8 cellular contexts compared by ENCODE assay signal in the genomic region with DNA sequence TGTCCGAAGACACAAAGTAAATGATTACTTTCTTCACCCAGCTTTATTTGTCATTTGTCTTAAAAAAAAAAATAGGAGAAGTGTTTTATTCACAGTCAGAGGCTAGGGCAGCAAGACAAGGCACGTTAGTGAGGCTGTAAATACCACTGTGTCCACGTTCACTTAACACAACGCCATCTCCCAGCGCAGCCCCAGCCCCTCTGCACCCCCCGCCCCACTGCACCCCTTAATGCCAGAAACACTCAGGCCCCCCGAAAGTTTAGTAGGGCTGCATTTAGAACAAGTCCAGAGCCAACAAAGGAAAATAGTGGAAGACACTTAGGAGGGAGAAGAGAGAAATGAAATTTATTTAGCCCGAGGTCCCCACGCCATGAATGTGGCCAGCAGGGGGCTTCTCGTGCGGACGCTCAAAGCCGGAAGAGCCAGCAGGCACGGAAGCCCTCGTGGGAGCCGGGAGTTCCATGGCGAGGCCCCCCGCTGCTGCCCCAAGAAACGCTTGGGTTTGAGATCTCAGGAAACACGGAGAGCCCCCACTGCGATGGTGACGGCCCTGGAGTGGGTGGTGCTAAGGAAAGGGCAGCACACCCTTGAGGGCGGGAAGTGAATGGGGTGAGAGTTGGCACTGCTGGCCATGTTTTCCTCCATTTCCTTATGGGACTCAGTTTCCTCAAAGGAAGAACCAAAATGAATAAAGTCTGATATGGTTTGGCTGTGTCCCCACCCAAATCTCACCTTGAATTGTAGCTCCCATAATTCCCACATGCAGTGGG. TPM values are rescaled to one million over a fixed set of nuclear protein-coding genes. Genes with fewer than 3 reads are reported as not detected.
DNase-seq lines count a peak whose midpoint lies in the region; ATAC-seq lines count a peak whose summit lies in the region.

No MANE protein-coding gene starts in this region.

- POLR2A ChIA-PET in activated CD4-positive, alpha-beta memory T cell treated with anti-CD3 and anti-CD28 coated beads for 36 hours (lab: Charles Lee): interaction anchor here (0.9 to 2.0 kb wide), 3 partner anchors 181 to 446 kb away, joined by 4 to 8 read pairs (median 8); a partner anchor contains a TSS

- no peaks in the 10 kb centered on the region for H3K36me3 Mint-ChIP-seq in activated CD4-positive, alpha-beta memory T cell treated with anti-CD3 and anti-CD28 coated beads for 36 hours

- peak overlapping the region; percentile 67 for H3K27ac Mint-ChIP-seq in activated CD4-positive, alpha-beta memory T cell treated with anti-CD3 and anti-CD28 coated beads for 36 hours

- peaks cover 30% of the 10 kb centered on the region for H3K4me1 Mint-ChIP-seq in activated CD4-positive, alpha-beta memory T cell treated with anti-CD3 and anti-CD28 coated beads for 36 hours (ENCODE audit: low read depth)

- CTCF ChIA-PET in activated CD4-positive, alpha-beta memory T cell treated with anti-CD3 and anti-CD28 coated beads for 36 hours (lab: Charles Lee): interaction anchor here (0.6 to 6.0 kb wide), 40 partner anchors 8 to 447 kb away, joined by 3 to 99 read pairs (median 4); a partner anchor contains a TSS

- peak overlapping the region; percentile 50 for H3K4me3 Mint-ChIP-seq in activated CD4-positive, alpha-beta memory T cell treated with anti-CD3 and anti-CD28 coated beads for 36 hours

- peaks cover 23% of the 10 kb centered on the region for H3K27me3 Mint-ChIP-seq in activated CD4-positive, alpha-beta memory T cell treated with anti-CD3 and anti-CD28 coated beads for 36 hours

- peak; percentile 39 to 65 for DNase-seq in NCI-H524 (lab: John Stamatoyannopoulos, UW)
- DNase-seq in NCI-H524 treated with DMSO at 0.1 percent for 48 hours (lab: John Stamatoyannopoulos, UW): no peak
- peak; percentile 42 for DNase-seq in NCI-H1092 treated with DMSO at 0.1 percent for 48 hours (lab: John Stamatoyannopoulos, UW)
- peak; percentile 57 for DNase-seq in activated CD4-positive, alpha-beta memory T cell treated with anti-CD3 and anti-CD28 coated beads for 36 hours
- peak; percentile 14 for DNase-seq in effector CD4-positive, alpha-beta T cell
- peak; percentile 68 for DNase-seq in medulla oblongata (ENCODE audit: extremely low spot score)
- DNase-seq in stimulated activated CD8-positive, alpha-beta memory T cell treated with anti-CD3 and anti-CD28 coated beads, Interleukin-12 subunit alpha, Interleukin-12 subunit beta, amount 100 ng/mL, for 4 hours (ENCODE audit: low read depth): peak; percentile 26

- ATAC-seq in HG02938 (IDR thresholded peaks at IDR 0.05; ENCODE audit: unreplicated experiment): no peak

- peaks cover 6% of the 10 kb centered on the region for H3K9me3 Mint-ChIP-seq in activated CD4-positive, alpha-beta memory T cell treated with anti-CD3 and anti-CD28 coated beads for 36 hours

- intact Hi-C loops in activated CD4-positive, alpha-beta memory T cell treated with anti-CD3 and anti-CD28 coated beads for 36 hours (cut with micrococcal nuclease): loop anchor here (1.0 to 5.0 kb wide), 5 partner anchors 73 to 395 kb away; no protein-coding TSS in a partner anchor

RNA-seq across cellular contexts. Expression of a gene that starts 50.2 kb away (rescaled TPM):
- total RNA-seq in activated CD4-positive, alpha-beta memory T cell treated with anti-CD3 and anti-CD28 coated beads for 36 hours: not detected
